13 cellular contexts compared by ENCODE assay signal in the genomic region with DNA sequence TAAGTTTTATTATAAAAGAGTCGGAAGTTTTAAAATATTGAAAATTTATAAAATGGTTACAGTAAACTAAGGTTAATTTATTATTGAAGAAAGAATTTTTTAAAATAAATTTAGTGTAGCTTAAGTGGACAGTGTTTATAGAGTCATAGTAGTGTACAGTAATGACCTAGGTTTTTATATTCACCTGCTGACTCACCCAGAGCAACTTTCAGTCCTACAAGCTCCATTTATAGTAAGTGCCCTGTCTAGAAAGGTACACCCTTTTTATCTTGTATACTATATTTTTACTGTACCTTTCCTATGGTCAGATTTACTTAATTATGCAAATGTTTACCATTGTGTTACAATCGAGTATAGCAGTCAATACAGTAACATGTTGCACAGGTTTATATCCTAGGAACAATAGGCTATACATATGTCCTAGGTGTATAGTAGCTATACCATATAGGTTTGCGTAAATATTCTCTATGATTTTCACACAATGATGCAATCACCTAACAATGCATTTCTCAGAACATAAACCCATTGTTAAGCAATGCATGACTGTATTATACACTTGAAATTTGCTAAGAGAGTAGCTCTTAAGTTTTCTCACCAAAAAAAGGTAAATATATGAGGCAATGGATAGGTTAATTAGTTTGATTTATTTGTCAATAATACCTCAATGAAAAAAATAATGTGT.
DNase-seq lines count a peak whose midpoint lies in the region; ATAC-seq, FAIRE-seq and TF ChIP-seq lines count a peak whose summit lies in the region.
"Had no signal": no experiment of that assay in that cellular context is flagged by ENCODE, and none has a peak within 500 bp of the region (broad histone marks: within the 10 kb centered on the region; RNA-seq: fewer than 3 reads in every experiment).

No MANE protein-coding gene starts in this region.

- DNase-seq in HepG2 (ENCODE audit: low spot score) (no peak), right lobe of liver (no peak), RCC 7860 (ENCODE audit: low spot score) (no peak), bronchial epithelial cell (ENCODE audit: low read depth) (peak; percentile 58)
- DNase-seq: Calu3; CD8-positive, alpha-beta T cell; GM23248 had no signal

- H3K4me1 ChIP-seq in HepG2 (ENCODE audit: insufficient read depth, low read length), result no peaks in the 10 kb centered on the region
- H3K4me1 ChIP-seq in right lobe of liver, result no peaks in the 10 kb centered on the region
- H3K4me1 ChIP-seq: BLaER1 treated with 17β-estradiol and CSF1 and Interleukin-3, amounts not matched to agents 10 nM and 100 nM; HAP-1 had no signal

- H4K20me1 ChIP-seq in HepG2 (ENCODE audit: insufficient read depth, low read length), result no peaks in the 10 kb centered on the region
- H4K20me1 ChIP-seq: BLaER1 treated with 17β-estradiol and CSF1 and Interleukin-3, amounts not matched to agents 10 nM and 100 nM had no signal

- no peak overlapping the region for H2AFZ ChIP-seq in HepG2 (ENCODE audit: low read length)
- H2AFZ ChIP-seq: GM23248 had no signal

- TF ChIP-seq RAD21 in HepG2 (CRISPR knock-in tag; IDR thresholded peaks at IDR 0.05), result no peak

- H3K27me3 ChIP-seq in HepG2 (ENCODE audit: control insufficient read depth in 1 of 2, insufficient read depth in 2 of 2, low read length in 2 of 2) (no peaks in the 10 kb centered on the region), right lobe of liver (no peaks in the 10 kb centered on the region), bronchial epithelial cell (ENCODE audit: control insufficient read depth, insufficient read depth, low read length) (no peaks in the 10 kb centered on the region)
- H3K27me3 ChIP-seq: BLaER1 treated with 17β-estradiol and CSF1 and Interleukin-3, amounts not matched to agents 10 nM and 100 nM had no signal

- TF ChIP-seq POLR2A in HepG2 (IDR thresholded peaks at IDR 0.05; ENCODE audit: insufficient read depth in 1 of 2, low read depth in 2 of 2, low read length in 2 of 2) (no peak), right lobe of liver (IDR thresholded peaks at IDR 0.05) (no peak)

- no peak for FAIRE-seq in HepG2 (lab: Jason Lieb, UNC)
- FAIRE-seq in RCC 7860 (lab: Jason Lieb, UNC), result peak; percentile 50
- no peak for FAIRE-seq in bronchial epithelial cell (lab: Jason Lieb, UNC)
- FAIRE-seq: G401.6, GM12891 had no signal

- no peak overlapping the region for H3K4me2 ChIP-seq in HepG2 (ENCODE audit: low read depth, low read length)
- H3K4me2 ChIP-seq: BLaER1 treated with 17β-estradiol and CSF1 and Interleukin-3, amounts not matched to agents 10 nM and 100 nM had no signal

- H3K9me3 ChIP-seq in HepG2 (ENCODE audit: low read length), result no peaks in the 10 kb centered on the region
- no peaks in the 10 kb centered on the region for H3K9me3 ChIP-seq in right lobe of liver
- H3K9me3 ChIP-seq: HAP-1 had no signal

- POLR2A ChIA-PET in HepG2 (lab: Yijun Ruan, JAX), result no interaction called here

- H3K27ac ChIP-seq in HepG2 (ENCODE audit: extremely low read length, insufficient read depth, low read length) (no peak overlapping the region), right lobe of liver (no peak overlapping the region)
- H3K27ac ChIP-seq: BLaER1 treated with 17β-estradiol and CSF1 and Interleukin-3, amounts not matched to agents 10 nM and 100 nM; GM23248 had no signal

- H3K36me3 ChIP-seq in HepG2 (replicated peaks in 1 of 2; ENCODE audit: control insufficient read depth in 1 of 2, insufficient read depth in 2 of 2, low read length in 2 of 2), result no peaks in the 10 kb centered on the region
- H3K36me3 ChIP-seq in right lobe of liver, result no peaks in the 10 kb centered on the region
- no peaks in the 10 kb centered on the region for H3K36me3 ChIP-seq in bronchial epithelial cell (ENCODE audit: control insufficient read depth, insufficient read depth, low read length)
- H3K36me3 ChIP-seq: BLaER1 treated with 17β-estradiol and CSF1 and Interleukin-3, amounts not matched to agents 10 nM and 100 nM; HAP-1 had no signal

- H3K9ac ChIP-seq in HepG2 (ENCODE audit: insufficient read depth, low read depth, low read length), result no peak overlapping the region
- H3K9ac ChIP-seq: BLaER1 treated with 17β-estradiol and CSF1 and Interleukin-3, amounts not matched to agents 10 nM and 100 nM; GM23248 had no signal

- CTCF ChIA-PET in HepG2 (lab: Yijun Ruan, JAX; ENCODE audit: low intra/inter-chr PET ratio, low total read pairs), result no interaction called here

- TF ChIP-seq EP300 in HepG2 (IDR thresholded peaks at IDR 0.05; ENCODE audit: low read depth in 2 of 2, low read length in 2 of 2) (no peak), HepG2 (CRISPR knock-in tag; IDR thresholded peaks at IDR 0.05; ENCODE audit: borderline replicate concordance) (no peak)

- 2% methylated on average over 3 of the region's 3 CpGs for WGBS in HepG2 (ENCODE audit: low lambda C conversion rate)
- WGBS in right lobe of liver (ENCODE audit: insufficient coverage, low coverage, low lambda C conversion rate, missing lambda C conversion rate), result 67% methylated on average over 3 of the region's 3 CpGs

- no peak for TF ChIP-seq CTCF in HepG2 (CRISPR knock-in tag; IDR thresholded peaks at IDR 0.05)
- no peak for TF ChIP-seq CTCF in right lobe of liver (IDR thresholded peaks at IDR 0.05)
- TF ChIP-seq CTCF in bronchial epithelial cell (IDR thresholded peaks at IDR 0.05; ENCODE audit: insufficient read depth, low read length, severe bottlenecking), result no peak

- intact Hi-C loops in HepG2 (cut with micrococcal nuclease; ENCODE audit: unreplicated experiment) (no loop called here), right lobe of liver (cut with DNase I) (no loop called here)

- BruUV-seq in HepG2 (replicated peaks; lab: Mats Ljungman, UMichigan), result no TSS peak

- H3K79me2 ChIP-seq in HepG2 (ENCODE audit: insufficient read depth, low read length), result no peaks in the 10 kb centered on the region

- in situ Hi-C loops in HepG2 (cut with HindIII; ENCODE audit: extremely low pct_ligation_motif_present, low pct_unique_long_range_greater_than_20kb), result no loop called here

- no peak for ATAC-seq in HepG2
- ATAC-seq in right lobe of liver, result no peak
- ATAC-seq in GM18909 (IDR thresholded peaks at IDR 0.05; ENCODE audit: poor library complexity, unreplicated experiment), result no peak
- ATAC-seq in esophagus mucosa, result no peak
- ATAC-seq: CD8-positive, alpha-beta T cell had no signal

- no peak overlapping the region for H3K4me3 ChIP-seq in HepG2 (replicated peaks in 1 of 3; ENCODE audit: insufficient read depth in 1 of 3, low read depth in 2 of 3, low read length in 3 of 3)
- H3K4me3 ChIP-seq in right lobe of liver, result no peak overlapping the region
- no peak overlapping the region for H3K4me3 ChIP-seq in bronchial epithelial cell (ENCODE audit: low read depth, low read length)
- H3K4me3 ChIP-seq: BLaER1 treated with 17β-estradiol and CSF1 and Interleukin-3, amounts not matched to agents 10 nM and 100 nM; GM23248; HAP-1 had no signal

TF ChIP-seq in HepG2, 621 proteins besides CTCF, POLR2A, EP300 and RAD21:
- TF ChIP-seq CEBPB (IDR thresholded peaks at IDR 0.05; ENCODE audit: borderline replicate concordance, low read depth, low read length), result peak; percentile 59; the same call in 1 of the 2 replicates
- TF ChIP-seq ATF7 (IDR thresholded peaks at IDR 0.05), result 0 out of 2 replicates have a peak, but pooled peaks have one; percentile 48
- no peak for TF ChIP-seq ATF7 (CRISPR knock-in tag; IDR thresholded peaks at IDR 0.05)
- TF ChIP-seq ZNF761 (CRISPR knock-in tag; conservative IDR thresholded peaks at IDR 0.05), result no peak
- no peak for TF ChIP-seq NFATC3 (CRISPR knock-in tag; IDR thresholded peaks at IDR 0.05)
